In the genomic region with DNA sequence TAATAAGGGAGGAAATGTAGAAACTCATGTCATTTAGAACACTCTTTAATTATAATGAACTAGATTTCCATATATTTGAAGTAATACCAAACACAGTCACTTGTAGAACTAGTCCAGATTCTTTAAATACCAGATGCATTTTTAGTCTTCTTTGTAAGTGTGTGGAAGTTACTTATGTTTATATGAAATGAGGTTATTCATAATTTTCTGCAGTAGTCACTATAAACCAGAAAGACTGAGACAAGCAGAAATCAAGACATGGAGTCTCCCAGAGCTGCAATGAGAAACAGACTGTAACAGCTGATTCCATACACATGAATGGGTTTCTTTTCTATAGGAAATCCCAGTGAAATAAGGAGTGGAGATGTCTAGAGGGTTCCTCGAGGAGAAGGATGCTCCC, we compare ENCODE assay signal across 36 cellular contexts.
DNase-seq lines count a peak whose midpoint lies in the region; ATAC-seq, FAIRE-seq and TF ChIP-seq lines count a peak whose summit lies in the region.
"Had no signal": no experiment of that assay in that cellular context is flagged by ENCODE, and none has a peak within 500 bp of the region (broad histone marks: within the 10 kb centered on the region; RNA-seq: fewer than 3 reads in every experiment).

No MANE protein-coding gene starts in this region.

- no TSS peak for BruUV-seq in IMR-90 (replicated peaks; lab: Mats Ljungman, UMichigan)

- H3K9me1 ChIP-seq in IMR-90 (ENCODE audit: insufficient read depth, low read length), result no peaks in the 10 kb centered on the region

- TF ChIP-seq CTCF in IMR-90 (conservative IDR thresholded peaks at IDR 0.05; ENCODE audit: low read depth, low read length) (no peak), astrocyte (IDR thresholded peaks at IDR 0.05; ENCODE audit: insufficient read depth, low read depth, low read length) (no peak)

- no peak for TF ChIP-seq POLR2A in IMR-90 (IDR thresholded peaks at IDR 0.05; ENCODE audit: low read depth, low read length)

- no peaks in the 10 kb centered on the region for H3K27me3 Mint-ChIP-seq in astrocyte (ENCODE audit: low read depth, unreplicated experiment)
- H3K27me3 Mint-ChIP-seq: B cell; CD4-positive, alpha-beta memory T cell; CD4-positive, alpha-beta T cell; CD4-positive, CD25-positive, alpha-beta regulatory T cell had no signal

- no peak overlapping the region for H3K56ac ChIP-seq in IMR-90 (ENCODE audit: extremely low read depth, insufficient read depth, low read length)

- H3K9me3 Mint-ChIP-seq in astrocyte (ENCODE audit: unreplicated experiment), result peaks cover 4% of the 10 kb centered on the region

- H3K4me1 ChIP-seq in IMR-90 (ENCODE audit: control insufficient read depth, insufficient read depth, low read length) (no peaks in the 10 kb centered on the region), adipocyte (ENCODE audit: control insufficient read depth, insufficient read depth, low read length) (no peaks in the 10 kb centered on the region), astrocyte (ENCODE audit: insufficient read depth, low read length) (no peaks in the 10 kb centered on the region)
- H3K4me1 ChIP-seq: A549; BE2C; BLaER1; BLaER1 treated with 17β-estradiol and CSF1 and Interleukin-3, amounts not matched to agents 10 nM and 100 nM; Caco-2 had no signal

- H4K8ac ChIP-seq in IMR-90 (ENCODE audit: low read depth in 2 of 2, low read length in 2 of 2), result peak overlapping the region; percentile 31 to 63; a peak in 3 of 4 replicates

- H4K5ac ChIP-seq in IMR-90 (ENCODE audit: low read depth, low read length), result peak overlapping the region; percentile 20; the same call in 1 of the 2 replicates

- H3K36me3 ChIP-seq in IMR-90 (ENCODE audit: control insufficient read depth, insufficient read depth, low read length), result no peaks in the 10 kb centered on the region
- no peaks in the 10 kb centered on the region for H3K36me3 ChIP-seq in adipocyte (ENCODE audit: control insufficient read depth, insufficient read depth, low read length, severe bottlenecking)
- no peaks in the 10 kb centered on the region for H3K36me3 ChIP-seq in astrocyte (ENCODE audit: insufficient read depth, low read length)
- H3K36me3 ChIP-seq: BE2C; BLaER1; BLaER1 treated with 17β-estradiol and CSF1 and Interleukin-3, amounts not matched to agents 10 nM and 100 nM had no signal

- no peak for FAIRE-seq in astrocyte (lab: Jason Lieb, UNC)
- FAIRE-seq: A204.1, A549, D721Med had no signal

- no peak overlapping the region for H3K4me3 Mint-ChIP-seq in astrocyte (ENCODE audit: unreplicated experiment)
- H3K4me3 Mint-ChIP-seq: B cell; CD14-positive monocyte; CD4-positive, alpha-beta memory T cell; CD4-positive, alpha-beta T cell; CD4-positive, CD25-positive, alpha-beta regulatory T cell; CD8-positive, alpha-beta memory T cell; CD8-positive, alpha-beta T cell had no signal

- H3K9me3 ChIP-seq in IMR-90 (ENCODE audit: control insufficient read depth, insufficient read depth, low read length) (peaks cover 4% of the 10 kb centered on the region; the same call in 1 of the 2 replicates), adipocyte (ENCODE audit: control insufficient read depth, low read length) (no peaks in the 10 kb centered on the region), astrocyte (ENCODE audit: insufficient read depth, low read depth, low read length) (no peaks in the 10 kb centered on the region)
- H3K9me3 ChIP-seq: A549; BE2C; BLaER1; BLaER1 treated with 17β-estradiol and CSF1 and Interleukin-3, amounts not matched to agents 10 nM and 100 nM; Caco-2 had no signal

- peak overlapping the region; percentile 80; the same call in 1 of the 3 replicates for H2BK15ac ChIP-seq in IMR-90 (ENCODE audit: low read depth, low read length)

- dilution Hi-C loops in IMR-90 (cut with HindIII; ENCODE audit: low sequenced_read_pairs, unreplicated experiment), result no loop called here

- H3K4ac ChIP-seq in IMR-90 (ENCODE audit: low read depth, low read length), result no peak overlapping the region

- H2BK120ac ChIP-seq in IMR-90 (ENCODE audit: low read depth, low read length), result peak overlapping the region; percentile 83

- H2BK5ac ChIP-seq in IMR-90 (ENCODE audit: low read depth, low read length, poor library complexity, severe bottlenecking), result peak overlapping the region; percentile 92

- H3K9ac ChIP-seq in IMR-90 (ENCODE audit: low read depth, low read length) (no peak overlapping the region; the same call in 1 of the 2 replicates), adipocyte (ENCODE audit: low read length) (no peak overlapping the region), astrocyte (ENCODE audit: low read length) (no peak overlapping the region)
- H3K9ac ChIP-seq: BLaER1; BLaER1 treated with 17β-estradiol and CSF1 and Interleukin-3, amounts not matched to agents 10 nM and 100 nM had no signal

- no peak overlapping the region for H2AFZ ChIP-seq in IMR-90 (replicated peaks; ENCODE audit: low read length, poor library complexity)
- no peak overlapping the region for H2AFZ ChIP-seq in astrocyte (ENCODE audit: low read depth, low read length)

- no peak overlapping the region for H2AK9ac ChIP-seq in IMR-90 (replicated peaks; ENCODE audit: low read depth, low read length, poor library complexity)

- peak overlapping the region; percentile 82 for H2BK20ac ChIP-seq in IMR-90 (ENCODE audit: low read depth, low read length)

- peak overlapping the region; percentile 70; the same call in 1 of the 2 replicates for H3K27ac ChIP-seq in IMR-90 (ENCODE audit: insufficient read depth, low read length)
- H3K27ac ChIP-seq in astrocyte (ENCODE audit: low read depth, low read length), result no peak overlapping the region
- H3K27ac ChIP-seq: 22Rv1; A549; BLaER1; BLaER1 treated with 17β-estradiol and CSF1 and Interleukin-3, amounts not matched to agents 10 nM and 100 nM; C4-2B had no signal

- H3K27me3 ChIP-seq in IMR-90 (ENCODE audit: control insufficient read depth, insufficient read depth, low read length) (no peaks in the 10 kb centered on the region), adipocyte (replicated peaks; ENCODE audit: control insufficient read depth, insufficient read depth, low read length) (no peaks in the 10 kb centered on the region), astrocyte (ENCODE audit: insufficient read depth, low read length) (no peaks in the 10 kb centered on the region)
- H3K27me3 ChIP-seq: BE2C; BLaER1; BLaER1 treated with 17β-estradiol and CSF1 and Interleukin-3, amounts not matched to agents 10 nM and 100 nM had no signal

- no peaks in the 10 kb centered on the region for H3K4me1 Mint-ChIP-seq in astrocyte (ENCODE audit: low read depth, unreplicated experiment)
- H3K4me1 Mint-ChIP-seq: B cell; CD14-positive monocyte; CD4-positive, alpha-beta memory T cell; CD8-positive, alpha-beta memory T cell had no signal

- H3K4me3 ChIP-seq in IMR-90 (ENCODE audit: insufficient read depth, low read depth, low read length) (no peak overlapping the region), adipocyte (ENCODE audit: low read length) (no peak overlapping the region), astrocyte (ENCODE audit: insufficient read depth, low read depth, low read length) (no peak overlapping the region)
- H3K4me3 ChIP-seq: A549; BLaER1; BLaER1 treated with 17β-estradiol and CSF1 and Interleukin-3, amounts not matched to agents 10 nM and 100 nM had no signal

- DNase-seq in EL, result peak; percentile 5
- peak; percentile 19 for DNase-seq in IMR-90
- DNase-seq in adipocyte (ENCODE audit: low read depth), result peak; percentile 1
- peak; percentile 14 for DNase-seq in astrocyte (ENCODE audit: low read depth)
- DNase-seq in HuH-7 (ENCODE audit: low spot score), result no peak
- DNase-seq: 8988T; ACHN; AML-193; BE2C; C1 segment of cervical spinal cord; Caco-2; Calu3; CD4-positive, alpha-beta memory T cell; CD4-positive, alpha-beta T cell; CD4-positive, CD25-positive, alpha-beta regulatory T cell; CD8-positive, alpha-beta memory T cell; CD8-positive, alpha-beta T cell; COR-L47; DMS 273 treated with DMSO at 0.1 percent for 48 hours; DMS153; DMS53; DMS79; DMS79 treated with DMSO at 0.1 percent for 48 hours; DND-41 had no signal

- CTCF ChIA-PET in IMR-90 (lab: Yijun Ruan, JAX), result no interaction called here

- H3K79me1 ChIP-seq in IMR-90 (ENCODE audit: low read depth in 1 of 2, low read length in 2 of 2), result no peaks in the 10 kb centered on the region

- in situ Hi-C loops in IMR-90 (cut with MboI; ENCODE audit: low sequenced_read_pairs), result no loop called here

- H3K27ac Mint-ChIP-seq in astrocyte (ENCODE audit: unreplicated experiment), result no peak overlapping the region
- H3K27ac Mint-ChIP-seq: B cell; CD14-positive monocyte; CD4-positive, alpha-beta memory T cell; CD4-positive, alpha-beta T cell; CD4-positive, CD25-positive, alpha-beta regulatory T cell; CD8-positive, alpha-beta memory T cell; CD8-positive, alpha-beta T cell had no signal

- intact Hi-C loops in IMR-90 (cut with micrococcal nuclease), result no loop called here

- H4K20me1 ChIP-seq in IMR-90 (ENCODE audit: insufficient read depth, low read length), result no peaks in the 10 kb centered on the region
- no peaks in the 10 kb centered on the region for H4K20me1 ChIP-seq in astrocyte (ENCODE audit: insufficient read depth, low read length)
- H4K20me1 ChIP-seq: BLaER1; BLaER1 treated with 17β-estradiol and CSF1 and Interleukin-3, amounts not matched to agents 10 nM and 100 nM had no signal

- no peak overlapping the region for H2AK5ac ChIP-seq in IMR-90 (ENCODE audit: low read depth, low read length)

- no peak overlapping the region; the same call in 1 of the 2 replicates for H3K23ac ChIP-seq in IMR-90 (ENCODE audit: low read depth, low read length)

- H3K36me3 Mint-ChIP-seq in astrocyte (ENCODE audit: low read depth, unreplicated experiment), result no peaks in the 10 kb centered on the region
- H3K36me3 Mint-ChIP-seq: CD14-positive monocyte; CD4-positive, alpha-beta memory T cell; CD4-positive, CD25-positive, alpha-beta regulatory T cell; CD8-positive, alpha-beta memory T cell; CD8-positive, alpha-beta T cell had no signal

- no peak for TF ChIP-seq RAD21 in IMR-90 (IDR thresholded peaks at IDR 0.05; ENCODE audit: low read length)

- no peak overlapping the region for H3K18ac ChIP-seq in IMR-90 (ENCODE audit: low read depth, low read length)

- peak; percentile 92 for ATAC-seq in IMR-90 (ENCODE audit: low read depth)
- ATAC-seq in HG02981 (IDR thresholded peaks at IDR 0.05; ENCODE audit: unreplicated experiment), result no peak
- ATAC-seq in HG03439 (IDR thresholded peaks at IDR 0.05; ENCODE audit: unreplicated experiment), result no peak
- no peak for ATAC-seq in GM18511 (IDR thresholded peaks at IDR 0.05; ENCODE audit: unreplicated experiment)
- ATAC-seq: A549; CD8-positive, alpha-beta T cell had no signal

- H3K79me2 ChIP-seq in astrocyte (ENCODE audit: insufficient read depth, low read length), result no peaks in the 10 kb centered on the region

- no CpG with 5 or more reads among the region's 1 CpG for WGBS in IMR-90 (ENCODE audit: extremely low coverage in 2 of 2, insufficient read length in 1 of 2), 2 experiments

- peak overlapping the region; percentile 52; the same call in 1 of the 2 replicates for H4K91ac ChIP-seq in IMR-90 (ENCODE audit: insufficient read depth, low read depth, low read length)

- POLR2A ChIA-PET in IMR-90 (lab: Charles Lee; ENCODE audit: unreplicated experiment), result no interaction called here

- H3K4me2 ChIP-seq in IMR-90 (ENCODE audit: low read depth, low read length), result peak overlapping the region; percentile 50; the same call in 1 of the 2 replicates
- no peak overlapping the region for H3K4me2 ChIP-seq in astrocyte (ENCODE audit: low read length)
- H3K4me2 ChIP-seq: A549; BLaER1; BLaER1 treated with 17β-estradiol and CSF1 and Interleukin-3, amounts not matched to agents 10 nM and 100 nM had no signal

- H3K14ac ChIP-seq in IMR-90 (replicated peaks; ENCODE audit: low read depth, low read length), result no peak overlapping the region
